ENCODE assay signal across 9 cellular contexts in genomic region chr16:89247734-89248075, GRCh38. TPM values are rescaled to one million over a fixed set of nuclear protein-coding genes. Genes with fewer than 3 reads are reported as not detected.
DNase-seq lines count a peak whose midpoint lies in the region; ATAC-seq and TF ChIP-seq lines count a peak whose summit lies in the region.
"Not testable (repeated sequence)": the region's sequence is repeated elsewhere in the genome, so short reads cannot be mapped to it uniquely, and the experiment has no call there.
"Had no signal": no experiment of that assay in that cellular context is flagged by ENCODE, and none has a peak within 500 bp of the region (broad histone marks: within the 10 kb centered on the region; RNA-seq: fewer than 3 reads in every experiment).

No MANE protein-coding gene starts in this region.

- not testable (repeated sequence) for H3K27me3 ChIP-seq in KMS-11 (ENCODE audit: insufficient read depth, low read depth); naive thymus-derived CD4-positive, alpha-beta T cell (ENCODE audit: control insufficient read depth in 2 of 2, insufficient read depth in 2 of 2, low read length in 2 of 2)
- H3K27me3 ChIP-seq in heart left ventricle (peaks cover 0 to 14% (median 0%) of the 10 kb centered on the region in 9 donors), skeletal muscle tissue (ENCODE audit: control insufficient read depth in 3 of 3, insufficient read depth in 3 of 3, low read length in 3 of 3) (peaks cover 0 to 19% (median 11%) of the 10 kb centered on the region in 3 donors)

- TF ChIP-seq POLR2A in heart left ventricle (IDR thresholded peaks at IDR 0.05), result not testable (repeated sequence)

- ATAC-seq in GM21529 (IDR thresholded peaks at IDR 0.05; ENCODE audit: unreplicated experiment), result peak; percentile 24
- ATAC-seq in activated CD8-positive, alpha-beta T cell treated with anti-CD3 and anti-CD28 coated beads, Interleukin-2, amount 10 ng/mL, durations not matched to agents 7 days and 5 days; naive thymus-derived CD4-positive, alpha-beta T cell: not testable (repeated sequence)
- ATAC-seq in heart left ventricle, result peak in 1 of 4 donors; percentile 13

- H3K4me3 Mint-ChIP-seq in activated CD8-positive, alpha-beta T cell treated with anti-CD3 and anti-CD28 coated beads, Interleukin-2, amount 10 ng/mL, durations not matched to agents 7 days and 5 days, result peak overlapping the region; percentile 73
- peak overlapping the region; percentile 72 to 92 (median 82) for H3K4me3 Mint-ChIP-seq in naive thymus-derived CD4-positive, alpha-beta T cell

- intact Hi-C loops in heart left ventricle (cut with DNase I), result loop anchor here in 1 of 10 donors (10.0 kb wide), 2 partner anchors 317 to 397 kb away; partner anchors contain the start of gene RPL13
- intact Hi-C loops in naive thymus-derived CD4-positive, alpha-beta T cell (cut with micrococcal nuclease), result loop anchor here (1.0 to 10.0 kb wide), 9 partner anchors 30 to 793 kb away; partner anchors contain the start of genes CHMP1A (in 1 of the 2), GALNS (in 1 of the 2), MVD (in 1 of the 2) and RPL13 (in 1 of the 2)

- H3K4me1 Mint-ChIP-seq in activated CD8-positive, alpha-beta T cell treated with anti-CD3 and anti-CD28 coated beads, Interleukin-2, amount 10 ng/mL, durations not matched to agents 7 days and 5 days (ENCODE audit: low read depth), result peaks cover 15% of the 10 kb centered on the region
- H3K4me1 Mint-ChIP-seq in naive thymus-derived CD4-positive, alpha-beta T cell, result peaks cover 3 to 30% (median 21%) of the 10 kb centered on the region in 7 donors

- not testable (repeated sequence) for H3K9ac ChIP-seq in KMS-11
- peak overlapping the region in 1 of 3 donors; percentile 25 for H3K9ac ChIP-seq in skeletal muscle tissue (ENCODE audit: low read depth in 1 of 3, low read length in 3 of 3)

- WGBS in heart left ventricle, 4 donors, result 2 to 4% (median 2%) methylated on average over 22 to 45 of the region's 45 CpGs

- DNase-seq in AG04449 (ENCODE audit: low read depth, low spot score); activated CD8-positive, alpha-beta T cell treated with anti-CD3 and anti-CD28 coated beads, Interleukin-2, amount 10 ng/mL, durations not matched to agents 7 days and 5 days; choroid plexus epithelial cell (ENCODE audit: low read depth); heart left ventricle; naive thymus-derived CD4-positive, alpha-beta T cell: not testable (repeated sequence)

- POLR2A ChIA-PET in AG04449 (lab: Yijun Ruan, JAX), result not testable (repeated sequence)
- POLR2A ChIA-PET in activated CD8-positive, alpha-beta T cell treated with anti-CD3 and anti-CD28 coated beads, Interleukin-2, amount 10 ng/mL, durations not matched to agents 7 days and 5 days (lab: Charles Lee), result interaction anchor here (0.9 to 1.5 kb wide), 4 partner anchors 13 to 261 kb away, joined by 3 to 7 read pairs (median 3); partner anchors contain the start of gene ZNF778
- POLR2A ChIA-PET in naive thymus-derived CD4-positive, alpha-beta T cell (lab: Charles Lee), result interaction anchor here (0.7 to 1.5 kb wide), 10 partner anchors 18 to 546 kb away, joined by 3 to 6 read pairs (median 3); no protein-coding TSS in a partner anchor

- not testable (repeated sequence) for H3K4me2 ChIP-seq in KMS-11

- CTCF ChIA-PET in AG04449 (lab: Yijun Ruan, JAX), result interaction anchor here (0.9 to 2.5 kb wide), 2 partner anchors 42 to 261 kb away, joined by 4 to 8 read pairs; no protein-coding TSS in a partner anchor
- CTCF ChIA-PET in activated CD8-positive, alpha-beta T cell treated with anti-CD3 and anti-CD28 coated beads, Interleukin-2, amount 10 ng/mL, durations not matched to agents 7 days and 5 days (lab: Charles Lee), result interaction anchor here (0.7 to 1.0 kb wide), 3 partner anchors 12 to 310 kb away, joined by 3 to 4 read pairs (median 4); no protein-coding TSS in a partner anchor
- CTCF ChIA-PET in naive thymus-derived CD4-positive, alpha-beta T cell (lab: Charles Lee), result interaction anchor here (0.6 to 1.2 kb wide), 4 partner anchors 42 to 585 kb away, joined by 3 read pairs; no protein-coding TSS in a partner anchor

- not testable (repeated sequence) for H3K36me3 Mint-ChIP-seq in activated CD8-positive, alpha-beta T cell treated with anti-CD3 and anti-CD28 coated beads, Interleukin-2, amount 10 ng/mL, durations not matched to agents 7 days and 5 days (ENCODE audit: low read depth)
- H3K36me3 Mint-ChIP-seq in naive thymus-derived CD4-positive, alpha-beta T cell, result peaks cover 7 to 11% (median 8%) of the 10 kb centered on the region in 5 donors

- TF ChIP-seq CTCF in AG04449 (IDR thresholded peaks at IDR 0.05; ENCODE audit: insufficient read depth, low read length, missing control alignments); KMS-11 (conservative IDR thresholded peaks at IDR 0.05; ENCODE audit: low read depth, low read length); choroid plexus epithelial cell (conservative IDR thresholded peaks at IDR 0.05; ENCODE audit: low read depth, low read length); heart left ventricle (IDR thresholded peaks at IDR 0.05): not testable (repeated sequence)

- H3K9me3 ChIP-seq in heart left ventricle, result peaks cover 0 to 15% (median 0%) of the 10 kb centered on the region in 12 donors
- H3K9me3 ChIP-seq in naive thymus-derived CD4-positive, alpha-beta T cell (ENCODE audit: control insufficient read depth in 2 of 3, low read length in 3 of 3); skeletal muscle tissue (ENCODE audit: control insufficient read depth in 3 of 3, low read length in 3 of 3): not testable (repeated sequence)

- H3K27me3 Mint-ChIP-seq in activated CD8-positive, alpha-beta T cell treated with anti-CD3 and anti-CD28 coated beads, Interleukin-2, amount 10 ng/mL, durations not matched to agents 7 days and 5 days (ENCODE audit: low read depth); naive thymus-derived CD4-positive, alpha-beta T cell: not testable (repeated sequence)

- H3K27ac Mint-ChIP-seq in activated CD8-positive, alpha-beta T cell treated with anti-CD3 and anti-CD28 coated beads, Interleukin-2, amount 10 ng/mL, durations not matched to agents 7 days and 5 days, result not testable (repeated sequence)
- H3K27ac Mint-ChIP-seq in naive thymus-derived CD4-positive, alpha-beta T cell, result peak overlapping the region in 6 of 9 donors; percentile 25 to 87 (median 70)

- H3K36me3 ChIP-seq in KMS-11 (ENCODE audit: insufficient read depth); heart left ventricle; naive thymus-derived CD4-positive, alpha-beta T cell (ENCODE audit: control insufficient read depth in 2 of 3, insufficient read depth in 3 of 3, low read length in 3 of 3); skeletal muscle tissue (ENCODE audit: control insufficient read depth in 3 of 3, insufficient read depth in 3 of 3, low read length in 3 of 3): not testable (repeated sequence)

- H3K4me1 ChIP-seq in KMS-11 (ENCODE audit: low read depth, poor library complexity, severe bottlenecking); naive thymus-derived CD4-positive, alpha-beta T cell (ENCODE audit: control insufficient read depth in 2 of 2, insufficient read depth in 2 of 2, low read length in 2 of 2); skeletal muscle tissue (ENCODE audit: control insufficient read depth in 3 of 3, insufficient read depth in 3 of 3, low read length in 3 of 3): not testable (repeated sequence)
- peaks cover 0 to 11% (median 6%) of the 10 kb centered on the region in 12 donors for H3K4me1 ChIP-seq in heart left ventricle

- peak overlapping the region; percentile 44 for H2AFZ ChIP-seq in KMS-11 (ENCODE audit: low read depth)

- not testable (repeated sequence) for H3K9me3 Mint-ChIP-seq in activated CD8-positive, alpha-beta T cell treated with anti-CD3 and anti-CD28 coated beads, Interleukin-2, amount 10 ng/mL, durations not matched to agents 7 days and 5 days (ENCODE audit: insufficient read depth)
- peaks cover 3 to 12% (median 6%) of the 10 kb centered on the region in 11 donors for H3K9me3 Mint-ChIP-seq in naive thymus-derived CD4-positive, alpha-beta T cell

- not testable (repeated sequence) for H3K79me2 ChIP-seq in KMS-11 (ENCODE audit: insufficient read depth, low read depth)

- not testable (repeated sequence) for H4K20me1 ChIP-seq in KMS-11 (ENCODE audit: insufficient read depth)

- not testable (repeated sequence) for H3K27ac ChIP-seq in KMS-11; skeletal muscle tissue (ENCODE audit: low read depth, low read length)
- peak overlapping the region in 1 of 12 donors; percentile 31 for H3K27ac ChIP-seq in heart left ventricle
- H3K27ac ChIP-seq in naive thymus-derived CD4-positive, alpha-beta T cell (ENCODE audit: low read depth, low read length), result peak overlapping the region; percentile 53

- H3K4me3 ChIP-seq in AG04449 (ENCODE audit: low read depth, low read length), result peak overlapping the region; percentile 50
- not testable (repeated sequence) for H3K4me3 ChIP-seq in KMS-11 (IDR thresholded peaks at IDR 0.05; ENCODE audit: insufficient read depth, low read depth, low read length)
- H3K4me3 ChIP-seq in choroid plexus epithelial cell (ENCODE audit: low read depth, low read length), result peak overlapping the region; percentile 30
- H3K4me3 ChIP-seq in heart left ventricle, result peak overlapping the region; percentile 38 to 66 (median 52)
- peak overlapping the region; percentile 47 for H3K4me3 ChIP-seq in naive thymus-derived CD4-positive, alpha-beta T cell (ENCODE audit: low read length)
- H3K4me3 ChIP-seq in skeletal muscle tissue (ENCODE audit: low read length in 3 of 3), result peak overlapping the region in 2 of 3 donors; percentile 35 to 36

RNA-seq across cellular contexts. Expression of gene ZNF778, which starts 30.2 kb away (rescaled TPM):
- 1 to 10 TPM; 4.9 to 7.4 TPM for total RNA-seq in activated CD8-positive, alpha-beta T cell treated with anti-CD3 and anti-CD28 coated beads, Interleukin-2, amount 10 ng/mL, durations not matched to agents 7 days and 5 days
- 10 to 100 TPM in 4 of 9 donors, 1 to 10 TPM in 5; 6.9 to 14.6 (median 9.9) TPM for total RNA-seq in heart left ventricle
- 1 to 10 TPM; 1.6 to 5.4 TPM for polyA plus RNA-seq in heart left ventricle
- 10 to 100 TPM in 2 of 5 experiments, 1 to 10 TPM in 3; 6.0 to 13.5 (median 6.5) TPM for total RNA-seq in naive thymus-derived CD4-positive, alpha-beta T cell
- polyA plus RNA-seq in naive thymus-derived CD4-positive, alpha-beta T cell, result 1 to 10 TPM; 4.0 to 6.8 TPM
- 4.7 TPM for total RNA-seq in skeletal muscle tissue

RNA-seq across cellular contexts. Expression of gene SLC22A31, which starts 47.4 kb away (rescaled TPM):
- not detected for total RNA-seq in activated CD8-positive, alpha-beta T cell treated with anti-CD3 and anti-CD28 coated beads, Interleukin-2, amount 10 ng/mL, durations not matched to agents 7 days and 5 days
- total RNA-seq in heart left ventricle (not detected), skeletal muscle tissue (not detected)
- polyA plus RNA-seq in heart left ventricle, result under 1 TPM in 1 of 2 donors, not detected in 1; 0.07 TPM
- total RNA-seq in naive thymus-derived CD4-positive, alpha-beta T cell, result 1 to 10 TPM; 1.1 to 4.4 (median 2.8) TPM
- polyA plus RNA-seq in naive thymus-derived CD4-positive, alpha-beta T cell, result under 1 TPM; 0.33 to 0.55 TPM
- total RNA-seq: frontal cortex had no signal
